2 cellular contexts compared by ENCODE assay signal in the genomic region with DNA sequence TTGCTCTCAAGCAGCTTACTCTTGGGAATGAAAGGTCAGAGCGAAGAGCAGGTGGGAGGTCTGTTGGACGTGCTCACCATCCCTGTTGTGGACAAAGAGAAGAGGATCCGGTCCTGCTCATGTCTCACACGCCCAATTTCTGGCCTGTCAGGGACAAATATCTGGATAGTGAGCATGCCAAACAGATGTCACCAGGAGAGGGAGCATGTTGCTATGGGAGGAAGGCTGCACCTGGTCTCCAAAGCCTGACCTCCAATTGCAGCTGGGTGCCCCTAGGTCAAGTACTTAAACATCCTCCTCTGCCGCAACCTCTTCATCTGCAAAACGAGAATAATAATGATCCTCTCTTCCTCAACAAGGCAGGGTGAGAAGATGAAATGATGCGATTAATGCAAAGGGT.
TF ChIP-seq lines count a peak whose summit lies in the region.

No MANE protein-coding gene starts in this region.

TF ChIP-seq in IMR-90, 13 proteins besides CTCF, POLR2A, EP300 and RAD21 (continued from another document):
- TF ChIP-seq MAFK (IDR thresholded peaks at IDR 0.05; ENCODE audit: low read depth, low read length) (no peak), FOS (IDR thresholded peaks at IDR 0.05; ENCODE audit: low read depth, low read length) (no peak), RFX5 (IDR thresholded peaks at IDR 0.05; ENCODE audit: low read depth, low read length) (no peak), BHLHE40 (IDR thresholded peaks at IDR 0.05; ENCODE audit: low read depth, low read length) (no peak), CEBPB (IDR thresholded peaks at IDR 0.05; ENCODE audit: low read depth, low read length) (no peak), MAZ (IDR thresholded peaks at IDR 0.05; ENCODE audit: borderline replicate concordance, low read depth, low read length) (no peak), CHD1 (IDR thresholded peaks at IDR 0.05; ENCODE audit: low read depth, low read length) (no peak), RCOR1 (IDR thresholded peaks at IDR 0.05; ENCODE audit: insufficient replicate concordance, low read length) (no peak)
- TF ChIP-seq, protein P1, sequence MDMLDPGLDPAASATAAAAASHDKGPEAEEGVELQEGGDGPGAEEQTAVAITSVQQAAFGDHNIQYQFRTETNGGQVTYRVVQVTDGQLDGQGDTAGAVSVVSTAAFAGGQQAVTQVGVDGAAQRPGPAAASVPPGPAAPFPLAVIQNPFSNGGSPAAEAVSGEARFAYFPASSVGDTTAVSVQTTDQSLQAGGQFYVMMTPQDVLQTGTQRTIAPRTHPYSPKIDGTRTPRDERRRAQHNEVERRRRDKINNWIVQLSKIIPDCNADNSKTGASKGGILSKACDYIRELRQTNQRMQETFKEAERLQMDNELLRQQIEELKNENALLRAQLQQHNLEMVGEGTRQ (IDR thresholded peaks at IDR 0.05; ENCODE audit: low read depth, low read length) = no peak

TF ChIP-seq in HEK293T, 16 proteins besides CTCF, POLR2A, EP300 and RAD21 (continued from another document):
- TF ChIP-seq, protein P2, sequence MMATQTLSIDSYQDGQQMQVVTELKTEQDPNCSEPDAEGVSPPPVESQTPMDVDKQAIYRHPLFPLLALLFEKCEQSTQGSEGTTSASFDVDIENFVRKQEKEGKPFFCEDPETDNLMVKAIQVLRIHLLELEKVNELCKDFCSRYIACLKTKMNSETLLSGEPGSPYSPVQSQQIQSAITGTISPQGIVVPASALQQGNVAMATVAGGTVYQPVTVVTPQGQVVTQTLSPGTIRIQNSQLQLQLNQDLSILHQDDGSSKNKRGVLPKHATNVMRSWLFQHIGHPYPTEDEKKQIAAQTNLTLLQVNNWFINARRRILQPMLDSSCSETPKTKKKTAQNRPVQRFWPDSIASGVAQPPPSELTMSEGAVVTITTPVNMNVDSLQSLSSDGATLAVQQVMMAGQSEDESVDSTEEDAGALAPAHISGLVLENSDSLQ (IDR thresholded peaks at IDR 0.05) = no peak
- TF ChIP-seq SP1 (IDR thresholded peaks at IDR 0.05) (no peak), BHLHE40 (IDR thresholded peaks at IDR 0.05; ENCODE audit: borderline replicate concordance) (no peak)
